19 cellular contexts compared by ENCODE assay signal in genomic region chr7:120743128-120743527, GRCh38.
DNase-seq lines count a peak whose midpoint lies in the region; ATAC-seq and TF ChIP-seq lines count a peak whose summit lies in the region.
"Had no signal": no experiment of that assay in that cellular context is flagged by ENCODE, and none has a peak within 500 bp of the region (broad histone marks: within the 10 kb centered on the region; RNA-seq: fewer than 3 reads in every experiment).

No MANE protein-coding gene starts in this region.

- no peak for TF ChIP-seq POLR2A in upper lobe of left lung (IDR thresholded peaks at IDR 0.05)

- H3K27ac ChIP-seq in upper lobe of left lung = no peak overlapping the region
- H3K27ac ChIP-seq: ascending aorta, gastrocnemius medialis, ovary, RWPE1, uterus had no signal

- in situ Hi-C loops in ACHN (cut with HindIII; ENCODE audit: low pct_ligation_motif_present, low pct_unique_long_range_greater_than_20kb, low sequenced_read_pairs) (no loop called here), GM13977 (cut with MboI; ENCODE audit: low pct_unique_long_range_greater_than_20kb, low sequenced_read_pairs, unreplicated experiment) (loop anchor here (25.0 kb wide), 2 partner anchors 456 to 806 kb away; no protein-coding TSS in a partner anchor)

- TF ChIP-seq CTCF in epithelial cell of proximal tubule (conservative IDR thresholded peaks at IDR 0.05; ENCODE audit: low read depth, low read length) (no peak), GM13977 (IDR thresholded peaks at IDR 0.05; ENCODE audit: extremely low read depth, insufficient read depth, missing control alignments) (no peak), upper lobe of left lung (IDR thresholded peaks at IDR 0.05) (no peak)

- H3K27me3 ChIP-seq in upper lobe of left lung = no peaks in the 10 kb centered on the region
- H3K27me3 ChIP-seq: ascending aorta, gastrocnemius medialis, ovary, uterus had no signal

- DNase-seq in ACHN = peak; percentile 19
- DNase-seq in HCEC 1CT = peak; percentile 75
- DNase-seq in NCI-H748 treated with DMSO at 0.1 percent for 48 hours (lab: John Stamatoyannopoulos, UW) = peak; percentile 59
- peak; percentile 52 for DNase-seq in epithelial cell of proximal tubule (ENCODE audit: low read depth)
- DNase-seq in activated CD4-positive, alpha-beta T cell treated with anti-CD3 and anti-CD28 coated beads for 1 hour = no peak
- DNase-seq in GM13977 (ENCODE audit: low spot score) = no peak
- no peak for DNase-seq in upper lobe of left lung
- DNase-seq: activated naive CD4-positive, alpha-beta T cell treated with anti-CD3 and anti-CD28 coated beads for 36 hours; activated T-cell treated with anti-CD3 and anti-CD28 coated beads for 4 hours; gastrocnemius medialis; Karpas-422; left ventricle myocardium superior; ovary; SW 1271; uterus had no signal

- TF ChIP-seq EP300 in upper lobe of left lung (IDR thresholded peaks at IDR 0.05) = no peak

- H3K9me3 ChIP-seq in upper lobe of left lung = no peaks in the 10 kb centered on the region
- H3K9me3 ChIP-seq: ascending aorta, gastrocnemius medialis, ovary, uterus had no signal

- H3K4me3 ChIP-seq in epithelial cell of proximal tubule (ENCODE audit: low read depth, low read length) = no peak overlapping the region
- no peak overlapping the region for H3K4me3 ChIP-seq in upper lobe of left lung
- H3K4me3 ChIP-seq: ascending aorta, GM12878, ovary, uterus had no signal

- H3K36me3 ChIP-seq in upper lobe of left lung = no peaks in the 10 kb centered on the region
- H3K36me3 ChIP-seq: ascending aorta, gastrocnemius medialis, ovary, uterus had no signal

- WGBS in upper lobe of left lung, 2 donors = 65 to 69% methylated on average over 3 of the region's 3 CpGs

- peaks cover 0 to 5% (median 0%) of the 10 kb centered on the region in 4 donors for H3K4me1 ChIP-seq in upper lobe of left lung
- H3K4me1 ChIP-seq: ascending aorta, uterus had no signal

- ATAC-seq in HG02870 (IDR thresholded peaks at IDR 0.05; ENCODE audit: unreplicated experiment) = no peak
- ATAC-seq in upper lobe of left lung (ENCODE audit: low FRiP score in 2 of 2) = no peak
- ATAC-seq: GM12878, left ventricle myocardium superior had no signal

Comparison
In these comparisons a context has a peak if more than half of its experiments do, and no peak if none do; other contexts are left out.
1. DNase-seq: peak in ACHN (single experiment), HCEC 1CT (single experiment), NCI-H748 treated with DMSO at 0.1 percent for 48 hours (single experiment) and epithelial cell of proximal tubule (single experiment); none in activated CD4-positive, alpha-beta T cell treated with anti-CD3 and anti-CD28 coated beads for 1 hour (single experiment), GM13977 (single experiment) and upper lobe of left lung (0 of 2).